In the genomic region with DNA sequence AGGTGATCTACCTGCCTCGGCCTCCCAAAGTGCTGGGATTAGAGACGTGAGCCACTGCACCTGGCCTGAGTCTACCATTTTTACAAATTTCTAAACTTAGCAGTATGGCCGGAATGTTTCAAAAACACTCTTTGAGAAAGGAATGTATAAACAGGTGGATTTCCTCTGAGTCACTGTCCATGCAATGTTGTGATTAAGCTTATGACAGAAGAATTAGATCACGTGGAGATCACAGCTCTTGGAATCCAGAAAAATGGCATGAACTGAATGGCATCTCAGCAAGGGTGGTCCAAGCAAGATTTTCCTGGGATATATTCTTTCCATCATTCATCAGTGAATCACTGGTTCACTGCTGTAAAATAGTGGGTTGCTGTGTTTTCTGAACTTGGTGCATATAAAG, we compare ENCODE assay signal across 17 cellular contexts.
DNase-seq lines count a peak whose midpoint lies in the region; ATAC-seq, FAIRE-seq and TF ChIP-seq lines count a peak whose summit lies in the region.
"Had no signal": no experiment of that assay in that cellular context is flagged by ENCODE, and none has a peak within 500 bp of the region (broad histone marks: within the 10 kb centered on the region; RNA-seq: fewer than 3 reads in every experiment).

No MANE protein-coding gene starts in this region.

- in situ Hi-C loops in astrocyte of the spinal cord (cut with HindIII; ENCODE audit: low sequenced_read_pairs), result no loop called here

- peak; percentile 19 for DNase-seq in HPDE6-E6E7 (ENCODE audit: extremely low spot score)
- peak; percentile 34 for DNase-seq in astrocyte of the spinal cord (ENCODE audit: low read depth, low spot score)
- peak; percentile 44 for DNase-seq in glomerular endothelial cell (ENCODE audit: extremely low read depth, low read depth, low spot score)
- peak; percentile 20 for DNase-seq in urothelium cell line (ENCODE audit: low spot score)
- no peak for DNase-seq in inferior parietal cortex (ENCODE audit: extremely low spot score)
- DNase-seq in occipital lobe (lab: John Stamatoyannopoulos, UW), result no peak
- DNase-seq: activated CD8-positive, alpha-beta memory T cell treated with anti-CD3 and anti-CD28 coated beads for 24 hours; activated T-cell treated with anti-CD3 and anti-CD28 coated beads, Interleukin-2, amount 50 U/mL, for 48 hours; colonic mucosa; naive thymus-derived CD4-positive, alpha-beta T cell; NCI-H1417 treated with DMSO at 0.1 percent for 48 hours; NCI-H2107; NCI-H510A treated with DMSO at 0.1 percent for 48 hours had no signal

- no peak for FAIRE-seq in urothelium cell line (lab: Jason Lieb, UNC)

- TF ChIP-seq CTCF in astrocyte of the spinal cord (IDR thresholded peaks at IDR 0.05; ENCODE audit: low read depth, low read length), result no peak

- no peak for ATAC-seq in HG03039 (IDR thresholded peaks at IDR 0.05; ENCODE audit: unreplicated experiment)
- ATAC-seq: naive thymus-derived CD4-positive, alpha-beta T cell; Right ventricle myocardium inferior; stimulated activated effector memory CD8-positive, alpha-beta T cell treated with anti-CD3 and anti-CD28 coated beads, Interleukin-12 subunit alpha, Interleukin-12 subunit beta, amount 100 ng/mL, for 72 hours had no signal

- H3K4me3 ChIP-seq in astrocyte of the spinal cord (ENCODE audit: low read depth, low read length), result no peak overlapping the region
- H3K4me3 ChIP-seq: colonic mucosa, HAP-1 had no signal

Comparison
In these comparisons a context has a peak if more than half of its experiments do, and no peak if none do; other contexts are left out.
1. DNase-seq: peak in HPDE6-E6E7 (single experiment), astrocyte of the spinal cord (single experiment), glomerular endothelial cell (single experiment) and urothelium cell line (single experiment); none in inferior parietal cortex (single experiment) and occipital lobe (single experiment).